Comparison of ENCODE assay signal across 10 cellular contexts in the genomic region with DNA sequence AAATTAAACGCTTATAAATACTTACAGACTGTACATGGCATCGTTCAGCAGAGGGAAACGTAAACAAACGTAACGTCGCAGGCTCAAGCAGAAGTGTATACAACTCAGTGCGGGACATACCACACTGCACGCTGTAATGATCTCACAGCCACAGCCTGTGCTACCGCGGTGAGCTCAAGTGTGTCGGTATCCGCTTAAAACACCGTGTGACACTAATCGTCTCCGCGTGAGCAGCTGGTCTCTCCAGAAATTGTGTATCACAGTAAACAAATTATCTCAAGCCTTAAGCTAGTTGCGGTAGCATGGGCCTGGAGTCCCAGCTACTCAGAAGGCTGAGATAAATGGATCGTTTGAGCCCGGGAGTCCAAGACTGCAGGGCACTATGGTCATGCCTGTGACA.
A peak's percentile ranks its signal among the peaks of the same experiment; 100 is the strongest.
DNase-seq lines count a peak whose midpoint lies in the region; ATAC-seq and TF ChIP-seq lines count a peak whose summit lies in the region.
"Had no signal": no experiment of that assay in that cellular context is flagged by ENCODE, and none has a peak within 500 bp of the region (broad histone marks: within the 10 kb centered on the region; RNA-seq: fewer than 3 reads in every experiment).

No MANE protein-coding gene starts in this region.

- H3K36me3 Mint-ChIP-seq in naive thymus-derived CD4-positive, alpha-beta T cell = peaks cover 4 to 40% (median 17%) of the 10 kb centered on the region in 5 donors

- H3K4me3 ChIP-seq in HEK293 (ENCODE audit: low read depth, low read length) (no peak overlapping the region), Peyer's patch (peak overlapping the region in 1 of 4 donors; percentile 4)
- H3K4me3 ChIP-seq in naive thymus-derived CD4-positive, alpha-beta T cell (ENCODE audit: low read length) = no peak overlapping the region

- TF ChIP-seq CTCF in HEK293 (tag by site-specific recombination; IDR thresholded peaks at IDR 0.05) (no peak), Peyer's patch (IDR thresholded peaks at IDR 0.05) (no peak)

- H3K27ac Mint-ChIP-seq in naive thymus-derived CD4-positive, alpha-beta T cell = peak overlapping the region in 1 of 9 donors; percentile 88

- H3K4me3 Mint-ChIP-seq in naive thymus-derived CD4-positive, alpha-beta T cell = peak overlapping the region in 1 of 10 donors; percentile 37
- H3K4me3 Mint-ChIP-seq: central memory CD8-positive, alpha-beta T cell had no signal

- peaks cover 0 to 11% (median 0%) of the 10 kb centered on the region in 11 donors for H3K9me3 Mint-ChIP-seq in naive thymus-derived CD4-positive, alpha-beta T cell
- H3K9me3 Mint-ChIP-seq: central memory CD8-positive, alpha-beta T cell had no signal

- ATAC-seq in naive thymus-derived CD4-positive, alpha-beta T cell = peak; percentile 51
- ATAC-seq in HG02763 (IDR thresholded peaks at IDR 0.05; ENCODE audit: unreplicated experiment) (no peak), esophagus mucosa (no peak)

- H3K27me3 ChIP-seq in Peyer's patch = no peaks in the 10 kb centered on the region
- no peaks in the 10 kb centered on the region for H3K27me3 ChIP-seq in naive thymus-derived CD4-positive, alpha-beta T cell (ENCODE audit: control insufficient read depth in 2 of 2, insufficient read depth in 2 of 2, low read length in 2 of 2)

- CTCF ChIA-PET in HEK293 (lab: Yijun Ruan, JAX) = interaction anchor here (0.7 kb wide), 1 partner anchor 106 kb away, joined by 3 read pairs; no protein-coding TSS in a partner anchor
- CTCF ChIA-PET in naive thymus-derived CD4-positive, alpha-beta T cell (lab: Charles Lee) = no interaction called here

- H3K36me3 ChIP-seq in HEK293 (ENCODE audit: control insufficient read depth in 2 of 2, insufficient read depth in 1 of 2, low read length in 2 of 2) (peaks cover 0 to 16% of the 10 kb centered on the region in 2 experiments; a peak in 1 of 3 replicates), Peyer's patch (peaks cover 0 to 6% (median 0%) of the 10 kb centered on the region in 3 donors)
- peaks cover 0 to 22% (median 0%) of the 10 kb centered on the region in 3 experiments for H3K36me3 ChIP-seq in naive thymus-derived CD4-positive, alpha-beta T cell (ENCODE audit: control insufficient read depth in 2 of 3, insufficient read depth in 3 of 3, low read length in 3 of 3)

- H3K27me3 Mint-ChIP-seq in naive thymus-derived CD4-positive, alpha-beta T cell = no peaks in the 10 kb centered on the region
- H3K27me3 Mint-ChIP-seq: central memory CD8-positive, alpha-beta T cell had no signal

- H3K4me1 ChIP-seq in HEK293 (ENCODE audit: control insufficient read depth, insufficient read depth, low read length) = peaks cover 7% of the 10 kb centered on the region; the same call in 1 of the 2 replicates
- peaks cover 0 to 13% (median 6%) of the 10 kb centered on the region in 4 donors for H3K4me1 ChIP-seq in Peyer's patch
- H3K4me1 ChIP-seq in naive thymus-derived CD4-positive, alpha-beta T cell (ENCODE audit: control insufficient read depth in 2 of 2, insufficient read depth in 2 of 2, low read length in 2 of 2) = peaks cover 27 to 28% of the 10 kb centered on the region in 2 donors

- no peaks in the 10 kb centered on the region for H3K9me3 ChIP-seq in HEK293 (ENCODE audit: control insufficient read depth, insufficient read depth, low read depth, low read length)
- no peaks in the 10 kb centered on the region for H3K9me3 ChIP-seq in Peyer's patch
- H3K9me3 ChIP-seq in naive thymus-derived CD4-positive, alpha-beta T cell (ENCODE audit: control insufficient read depth in 2 of 3, low read length in 3 of 3) = no peaks in the 10 kb centered on the region

- intact Hi-C loops in naive thymus-derived CD4-positive, alpha-beta T cell (cut with micrococcal nuclease) = no loop called here

- no peak overlapping the region for H3K27ac ChIP-seq in HEK293 (ENCODE audit: extremely low read depth, low read depth, low read length)
- H3K27ac ChIP-seq in Peyer's patch = peak overlapping the region in 2 of 4 donors; percentile 4 to 47
- no peak overlapping the region for H3K27ac ChIP-seq in naive thymus-derived CD4-positive, alpha-beta T cell (ENCODE audit: low read depth, low read length)

- H3K4me1 Mint-ChIP-seq in naive thymus-derived CD4-positive, alpha-beta T cell = peaks cover 43 to 94% (median 84%) of the 10 kb centered on the region in 7 donors

- TF ChIP-seq POLR2A in Peyer's patch (IDR thresholded peaks at IDR 0.05) = no peak

- POLR2A ChIA-PET in HEK293 (lab: Yijun Ruan, JAX) = interaction anchor here (0.5 kb wide), 1 partner anchor 18 kb away, joined by 3 read pairs; no protein-coding TSS in a partner anchor
- POLR2A ChIA-PET in naive thymus-derived CD4-positive, alpha-beta T cell (lab: Charles Lee) = interaction anchor here (0.9 to 1.9 kb wide), 3 partner anchors 11 to 14 kb away, joined by 3 to 6 read pairs (median 3); no protein-coding TSS in a partner anchor

- DNase-seq in ELF-1 (ENCODE audit: low read depth, low spot score) (peak; percentile 42), Peyer's patch (peak in 2 of 3 donors; percentile 83 to 84), mesenteric fat pad (ENCODE audit: low spot score) (no peak), MV-4-11 (lab: John Stamatoyannopoulos, UW) (no peak)
- no peak for DNase-seq in naive thymus-derived CD4-positive, alpha-beta T cell
- DNase-seq: Right ventricle myocardium superior had no signal

TF ChIP-seq in HEK293, 187 proteins besides CTCF, POLR2A, EP300 and RAD21 (continues in another document):
- no peak for TF ChIP-seq ZNF664 (tag by site-specific recombination; IDR thresholded peaks at IDR 0.05)
- no peak for TF ChIP-seq ZNF626 (tag by site-specific recombination; IDR thresholded peaks at IDR 0.05)
- TF ChIP-seq, protein P1, sequence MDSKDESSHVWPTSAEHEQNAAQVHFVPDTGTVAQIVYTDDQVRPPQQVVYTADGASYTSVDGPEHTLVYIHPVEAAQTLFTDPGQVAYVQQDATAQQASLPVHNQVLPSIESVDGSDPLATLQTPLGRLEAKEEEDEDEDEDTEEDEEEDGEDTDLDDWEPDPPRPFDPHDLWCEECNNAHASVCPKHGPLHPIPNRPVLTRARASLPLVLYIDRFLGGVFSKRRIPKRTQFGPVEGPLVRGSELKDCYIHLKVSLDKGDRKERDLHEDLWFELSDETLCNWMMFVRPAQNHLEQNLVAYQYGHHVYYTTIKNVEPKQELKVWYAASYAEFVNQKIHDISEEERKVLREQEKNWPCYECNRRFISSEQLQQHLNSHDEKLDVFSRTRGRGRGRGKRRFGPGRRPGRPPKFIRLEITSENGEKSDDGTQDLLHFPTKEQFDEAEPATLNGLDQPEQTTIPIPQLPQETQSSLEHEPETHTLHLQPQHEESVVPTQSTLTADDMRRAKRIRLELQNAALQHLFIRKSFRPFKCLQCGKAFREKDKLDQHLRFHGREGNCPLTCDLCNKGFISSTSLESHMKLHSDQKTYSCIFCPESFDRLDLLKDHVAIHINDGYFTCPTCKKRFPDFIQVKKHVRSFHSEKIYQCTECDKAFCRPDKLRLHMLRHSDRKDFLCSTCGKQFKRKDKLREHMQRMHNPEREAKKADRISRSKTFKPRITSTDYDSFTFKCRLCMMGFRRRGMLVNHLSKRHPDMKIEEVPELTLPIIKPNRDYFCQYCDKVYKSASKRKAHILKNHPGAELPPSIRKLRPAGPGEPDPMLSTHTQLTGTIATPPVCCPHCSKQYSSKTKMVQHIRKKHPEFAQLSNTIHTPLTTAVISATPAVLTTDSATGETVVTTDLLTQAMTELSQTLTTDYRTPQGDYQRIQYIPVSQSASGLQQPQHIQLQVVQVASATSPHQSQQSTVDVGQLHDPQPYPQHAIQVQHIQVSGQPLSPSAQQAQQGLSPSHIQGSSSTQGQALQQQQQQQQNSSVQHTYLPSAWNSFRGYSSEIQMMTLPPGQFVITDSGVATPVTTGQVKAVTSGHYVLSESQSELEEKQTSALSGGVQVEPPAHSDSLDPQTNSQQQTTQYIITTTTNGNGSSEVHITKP (tag by site-specific recombination; IDR thresholded peaks at IDR 0.05) = peak; percentile 79
- no peak for TF ChIP-seq FEZF1 (tag by site-specific recombination; IDR thresholded peaks at IDR 0.05)
- TF ChIP-seq, protein P2, sequence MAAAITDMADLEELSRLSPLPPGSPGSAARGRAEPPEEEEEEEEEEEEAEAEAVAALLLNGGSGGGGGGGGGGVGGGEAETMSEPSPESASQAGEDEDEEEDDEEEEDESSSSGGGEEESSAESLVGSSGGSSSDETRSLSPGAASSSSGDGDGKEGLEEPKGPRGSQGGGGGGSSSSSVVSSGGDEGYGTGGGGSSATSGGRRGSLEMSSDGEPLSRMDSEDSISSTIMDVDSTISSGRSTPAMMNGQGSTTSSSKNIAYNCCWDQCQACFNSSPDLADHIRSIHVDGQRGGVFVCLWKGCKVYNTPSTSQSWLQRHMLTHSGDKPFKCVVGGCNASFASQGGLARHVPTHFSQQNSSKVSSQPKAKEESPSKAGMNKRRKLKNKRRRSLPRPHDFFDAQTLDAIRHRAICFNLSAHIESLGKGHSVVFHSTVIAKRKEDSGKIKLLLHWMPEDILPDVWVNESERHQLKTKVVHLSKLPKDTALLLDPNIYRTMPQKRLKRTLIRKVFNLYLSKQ (tag by site-specific recombination; IDR thresholded peaks at IDR 0.05; ENCODE audit: borderline replicate concordance) = no peak
- no peak for TF ChIP-seq ZNF433 (tag by site-specific recombination; IDR thresholded peaks at IDR 0.05; ENCODE audit: low read depth)
- peak; percentile 85 for TF ChIP-seq ZNF600 (tag by site-specific recombination; IDR thresholded peaks at IDR 0.05)
- peak; percentile 57 for TF ChIP-seq GLIS1 (tag by site-specific recombination; IDR thresholded peaks at IDR 0.05)
- TF ChIP-seq ZNF555 (tag by site-specific recombination; conservative IDR thresholded peaks at IDR 0.05) = no peak
- TF ChIP-seq ZNF302 (tag by site-specific recombination; IDR thresholded peaks at IDR 0.05; ENCODE audit: low read depth) = no peak
- 0 out of 2 replicates have a peak, but pooled peaks have one; percentile 21 for TF ChIP-seq ZNF660 (tag by site-specific recombination; IDR thresholded peaks at IDR 0.05)
- TF ChIP-seq, protein P3, sequence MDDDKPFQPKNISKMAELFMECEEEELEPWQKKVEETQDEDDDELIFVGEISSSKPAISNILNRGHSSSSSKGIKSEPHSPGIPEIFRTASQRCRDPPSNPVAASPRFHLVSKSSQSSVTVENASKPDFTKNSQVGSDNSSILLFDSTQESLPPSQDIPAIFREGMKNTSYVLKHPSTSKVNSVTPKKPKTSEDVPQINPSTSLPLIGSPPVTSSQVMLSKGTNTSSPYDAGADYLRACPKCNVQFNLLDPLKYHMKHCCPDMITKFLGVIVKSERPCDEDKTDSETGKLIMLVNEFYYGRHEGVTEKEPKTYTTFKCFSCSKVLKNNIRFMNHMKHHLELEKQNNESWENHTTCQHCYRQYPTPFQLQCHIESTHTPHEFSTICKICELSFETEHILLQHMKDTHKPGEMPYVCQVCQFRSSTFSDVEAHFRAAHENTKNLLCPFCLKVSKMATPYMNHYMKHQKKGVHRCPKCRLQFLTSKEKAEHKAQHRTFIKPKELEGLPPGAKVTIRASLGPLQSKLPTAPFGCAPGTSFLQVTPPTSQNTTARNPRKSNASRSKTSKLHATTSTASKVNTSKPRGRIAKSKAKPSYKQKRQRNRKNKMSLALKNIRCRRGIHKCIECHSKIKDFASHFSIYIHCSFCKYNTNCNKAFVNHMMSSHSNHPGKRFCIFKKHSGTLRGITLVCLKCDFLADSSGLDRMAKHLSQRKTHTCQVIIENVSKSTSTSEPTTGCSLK (tag by site-specific recombination; IDR thresholded peaks at IDR 0.05) = no peak

Comparison
In these comparisons a context has a peak if more than half of its experiments do, and no peak if none do; other contexts are left out.
1. DNase-seq: peak in ELF-1 (single experiment) and Peyer's patch (2 of 3); none in naive thymus-derived CD4-positive, alpha-beta T cell (0 of 9), mesenteric fat pad (single experiment) and MV-4-11 (single experiment).